Comparison of ENCODE assay signal across 16 cellular contexts in genomic region chr7:85135931-85136330, GRCh38.
A peak's percentile ranks its signal among the peaks of the same experiment; 100 is the strongest.
DNase-seq lines count a peak whose midpoint lies in the region; ATAC-seq and TF ChIP-seq lines count a peak whose summit lies in the region.
"Had no signal": no experiment of that assay in that cellular context is flagged by ENCODE, and none has a peak within 500 bp of the region (broad histone marks: within the 10 kb centered on the region; RNA-seq: fewer than 3 reads in every experiment).

No MANE protein-coding gene starts in this region.

- no peak overlapping the region; the same call in 1 of the 2 replicates for H3K4me3 ChIP-seq in SK-N-MC
- no peak overlapping the region for H3K4me3 ChIP-seq in fibroblast of pulmonary artery (replicated peaks; ENCODE audit: low read depth, low read length)
- no peak overlapping the region for H3K4me3 ChIP-seq in skeletal muscle cell (ENCODE audit: low read depth, low read length)
- H3K4me3 ChIP-seq: stomach had no signal

- H3K36me3 ChIP-seq in SK-N-MC (ENCODE audit: insufficient read depth, low read length) = no peaks in the 10 kb centered on the region
- H3K36me3 ChIP-seq: stomach had no signal

- no peak overlapping the region for H3K9ac ChIP-seq in SK-N-MC (ENCODE audit: insufficient read length)

- DNase-seq in GM04503 (ENCODE audit: low read depth) = peak; percentile 84
- no peak for DNase-seq in SK-N-MC (ENCODE audit: low read depth, low spot score)
- peak; percentile 75 for DNase-seq in fibroblast of pulmonary artery (ENCODE audit: low read depth)
- DNase-seq in skeletal muscle cell (ENCODE audit: low read depth) = peak; percentile 50
- DNase-seq in stimulated activated CD4-positive, alpha-beta T cell treated with anti-CD3 and anti-CD28 coated beads, Interleukin-4, amount 100 ng/mL, for 4 hours = no peak
- no peak for DNase-seq in stimulated activated naive CD4-positive, alpha-beta T cell (lab: John Stamatoyannopoulos, UW)
- DNase-seq: activated CD4-positive, alpha-beta memory T cell treated with anti-CD3 and anti-CD28 coated beads for 36 hours; caudate nucleus; immature natural killer cell; NCI-H1048; NCI-H446; stomach had no signal

- TF ChIP-seq CTCF in fibroblast of pulmonary artery (IDR thresholded peaks at IDR 0.05; ENCODE audit: low read length, missing control alignments) = no peak

- ATAC-seq in HG02840 (IDR thresholded peaks at IDR 0.05; ENCODE audit: low FRiP score, unreplicated experiment) (no peak), HG02588 (IDR thresholded peaks at IDR 0.05; ENCODE audit: unreplicated experiment) (no peak)
- ATAC-seq: HCT116, HepG2 had no signal

- H3K9me3 ChIP-seq in SK-N-MC (ENCODE audit: low read depth, low read length) = no peaks in the 10 kb centered on the region
- H3K9me3 ChIP-seq: stomach had no signal

- 0 out of 2 replicates have a peak overlapping the region, but pooled peaks have one; percentile 17 for H3K27ac ChIP-seq in SK-N-MC
- H3K27ac ChIP-seq: stomach had no signal

Comparison
In these comparisons a context has a peak if more than half of its experiments do, and no peak if none do; other contexts are left out.
1. DNase-seq: peak in GM04503 (single experiment), fibroblast of pulmonary artery (single experiment) and skeletal muscle cell (single experiment); none in SK-N-MC (single experiment), stimulated activated CD4-positive, alpha-beta T cell treated with anti-CD3 and anti-CD28 coated beads, Interleukin-4, amount 100 ng/mL, for 4 hours (0 of 2) and stimulated activated naive CD4-positive, alpha-beta T cell (0 of 6).